Comparison of ENCODE assay signal across 28 cellular contexts in the genomic region with DNA sequence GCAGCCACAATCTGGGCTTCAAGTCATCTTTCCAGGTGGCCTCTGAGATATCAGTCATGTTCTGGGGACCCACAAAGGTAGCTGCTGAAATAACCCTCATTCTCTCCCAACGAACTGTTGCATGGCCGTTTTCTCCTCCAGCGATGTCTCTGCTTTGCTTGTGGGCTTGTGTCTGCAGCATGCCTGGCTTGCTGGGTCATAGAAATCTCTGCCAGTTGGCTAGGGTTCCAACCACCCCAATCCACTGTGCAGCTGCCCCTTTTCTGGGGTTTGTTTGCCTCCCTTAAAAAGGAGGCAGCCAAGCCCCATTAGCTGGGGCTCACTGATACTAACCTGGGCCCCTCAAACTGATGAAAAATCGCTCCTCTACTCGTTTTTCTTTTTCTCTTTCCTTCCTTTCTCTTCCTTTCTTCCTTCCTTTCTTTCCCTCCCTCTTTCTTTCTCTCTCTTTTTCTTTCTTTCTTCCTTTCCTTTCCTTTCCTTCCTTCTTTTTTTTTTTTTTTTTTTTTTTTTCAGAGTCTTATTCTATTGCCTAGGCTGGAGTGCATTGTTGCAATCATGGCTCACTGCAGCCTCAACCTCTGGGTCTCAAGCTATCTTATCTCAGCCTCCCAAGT.
"Had no signal": no experiment of that assay in that cellular context is flagged by ENCODE, and none has a peak within 500 bp of the region (broad histone marks: within the 10 kb centered on the region; RNA-seq: fewer than 3 reads in every experiment).

No MANE protein-coding gene starts in this region.

- H3K9me3 ChIP-seq: breast epithelium, heart right ventricle, left lung, lower lobe of right lung, psoas muscle, sigmoid colon, stomach, thyroid gland, upper lobe of right lung had no signal

- H3K9ac ChIP-seq: parathyroid adenoma had no signal

- H3K4me1 Mint-ChIP-seq: activated CD4-positive, alpha-beta T cell treated with anti-CD3 and anti-CD28 coated beads, Interleukin-2, amount 10 ng/mL, durations not matched to agents 24 days and 14 days; activated naive CD4-positive, alpha-beta T cell treated with anti-CD3 and anti-CD28 coated beads, Interleukin-2, amount 10 ng/mL, durations not matched to agents 7 days and 5 days; activated naive CD8-positive, alpha-beta T cell treated with anti-CD3 and anti-CD28 coated beads, Interleukin-2, amount 10 ng/mL, durations not matched to agents 7 days and 5 days; naive B cell; stimulated activated naive B cell treated with anti-CD40 and anti-IgM and Interleukin-4, amounts not matched to agents 10 μg/mL and 1 μg/mL and 100 μg/mL, for 72 hours had no signal

- ATAC-seq: heart right ventricle; left lung; lower lobe of right lung; psoas muscle; stimulated activated naive B cell treated with anti-CD40 and anti-IgM and Interleukin-4, amounts not matched to agents 10 μg/mL and 1 μg/mL and 100 μg/mL, for 72 hours; upper lobe of right lung had no signal

- H3K27ac Mint-ChIP-seq: activated CD4-positive, alpha-beta memory T cell treated with anti-CD3 and anti-CD28 coated beads for 36 hours; activated CD4-positive, alpha-beta T cell treated with anti-CD3 and anti-CD28 coated beads, Interleukin-2, amount 10 ng/mL, durations not matched to agents 24 days and 14 days; activated naive CD4-positive, alpha-beta T cell treated with anti-CD3 and anti-CD28 coated beads, Interleukin-2, amount 10 ng/mL, durations not matched to agents 7 days and 5 days; activated naive CD8-positive, alpha-beta T cell treated with anti-CD3 and anti-CD28 coated beads, Interleukin-2, amount 10 ng/mL, durations not matched to agents 7 days and 5 days; activated T-cell treated with anti-CD3 and anti-CD28 coated beads, Interleukin-2, amount 50 U/mL, for 24 hours; dendritic cell treated with granulocyte-macrophage colony-stimulating factor and Interleukin-4, amounts not matched to agents 40 ng/mL and 50 ng/mL, for 4 days; endodermal cell; naive B cell; stimulated activated naive B cell treated with anti-CD40 and anti-IgM and Interleukin-4, amounts not matched to agents 10 μg/mL and 1 μg/mL and 100 μg/mL, for 72 hours had no signal

- H2AFZ ChIP-seq: parathyroid adenoma had no signal

- H3K9me3 Mint-ChIP-seq: activated CD4-positive, alpha-beta memory T cell treated with anti-CD3 and anti-CD28 coated beads for 36 hours; activated CD4-positive, alpha-beta T cell treated with anti-CD3 and anti-CD28 coated beads, Interleukin-2, amount 10 ng/mL, durations not matched to agents 24 days and 14 days; activated naive CD4-positive, alpha-beta T cell treated with anti-CD3 and anti-CD28 coated beads, Interleukin-2, amount 10 ng/mL, durations not matched to agents 7 days and 5 days; activated naive CD8-positive, alpha-beta T cell treated with anti-CD3 and anti-CD28 coated beads, Interleukin-2, amount 10 ng/mL, durations not matched to agents 7 days and 5 days; activated T-cell treated with anti-CD3 and anti-CD28 coated beads, Interleukin-2, amount 50 U/mL, for 24 hours; endodermal cell; stimulated activated naive B cell treated with anti-CD40 and anti-IgM and Interleukin-4, amounts not matched to agents 10 μg/mL and 1 μg/mL and 100 μg/mL, for 72 hours had no signal

- H3K27me3 Mint-ChIP-seq: activated CD4-positive, alpha-beta T cell treated with anti-CD3 and anti-CD28 coated beads, Interleukin-2, amount 10 ng/mL, durations not matched to agents 24 days and 14 days; activated naive CD4-positive, alpha-beta T cell treated with anti-CD3 and anti-CD28 coated beads, Interleukin-2, amount 10 ng/mL, durations not matched to agents 7 days and 5 days; activated naive CD8-positive, alpha-beta T cell treated with anti-CD3 and anti-CD28 coated beads, Interleukin-2, amount 10 ng/mL, durations not matched to agents 7 days and 5 days; dendritic cell treated with granulocyte-macrophage colony-stimulating factor and Interleukin-4, amounts not matched to agents 40 ng/mL and 50 ng/mL, for 4 days had no signal

- H3K27ac ChIP-seq: breast epithelium, heart right ventricle, left lung, lower lobe of right lung, parathyroid adenoma, psoas muscle, sigmoid colon, stomach, thyroid gland, upper lobe of right lung, WERI-Rb-1 had no signal

- DNase-seq: activated CD4-positive, alpha-beta memory T cell treated with anti-CD3 and anti-CD28 coated beads for 36 hours; activated CD4-positive, alpha-beta T cell treated with anti-CD3 and anti-CD28 coated beads, Interleukin-2, amount 10 ng/mL, durations not matched to agents 24 days and 14 days; activated CD4-positive, CD25-positive, alpha-beta regulatory T cell treated with anti-CD3 and anti-CD28 coated beads, Interleukin-2, amount 50 U/mL, for 72 hours; activated CD8-positive, alpha-beta memory T cell treated with anti-CD3 and anti-CD28 coated beads, Interleukin-2, amount 50 U/mL, for 4 hours; activated gamma-delta T cell; activated naive CD4-positive, alpha-beta T cell treated with anti-CD3 and anti-CD28 coated beads, Interleukin-2, amount 10 ng/mL, durations not matched to agents 7 days and 5 days; activated naive CD8-positive, alpha-beta T cell treated with anti-CD3 and anti-CD28 coated beads, Interleukin-2, amount 10 ng/mL, durations not matched to agents 7 days and 5 days; activated T-cell treated with anti-CD3 and anti-CD28 coated beads, Interleukin-2, amount 50 U/mL, for 24 hours; central memory CD4-positive, alpha-beta T cell; heart right ventricle; left lung; lower lobe of right lung; naive B cell; occipital lobe; psoas muscle; sigmoid colon; stimulated activated CD4-positive, alpha-beta T cell treated with anti-CD3 and anti-CD28 coated beads, Interleukin-15, amount 100 ng/mL, for 24 hours; stimulated activated CD4-positive, alpha-beta T cell treated with anti-CD3 and anti-CD28 coated beads, Interleukin-2, amount 100 ng/mL, for 24 hours; stimulated activated naive B cell treated with anti-CD40 and anti-IgM and Interleukin-4, amounts not matched to agents 10 μg/mL and 1 μg/mL and 100 μg/mL, for 72 hours; stomach; T-helper 9 cell; thyroid gland; upper lobe of right lung had no signal

- H3K4me3 ChIP-seq: breast epithelium, heart right ventricle, left lung, lower lobe of right lung, psoas muscle, sigmoid colon, stomach, thyroid gland, upper lobe of right lung had no signal

- H3K36me3 ChIP-seq: breast epithelium, heart right ventricle, left lung, lower lobe of right lung, sigmoid colon, stomach, thyroid gland, upper lobe of right lung, WERI-Rb-1 had no signal

- H3K4me1 ChIP-seq: breast epithelium, left lung, lower lobe of right lung, parathyroid adenoma, psoas muscle, sigmoid colon, stomach, upper lobe of right lung had no signal

- H3K27me3 ChIP-seq: breast epithelium, heart right ventricle, left lung, sigmoid colon, stomach, thyroid gland, upper lobe of right lung had no signal

- H3K36me3 Mint-ChIP-seq: activated CD4-positive, alpha-beta memory T cell treated with anti-CD3 and anti-CD28 coated beads for 36 hours; activated naive CD4-positive, alpha-beta T cell treated with anti-CD3 and anti-CD28 coated beads, Interleukin-2, amount 10 ng/mL, durations not matched to agents 7 days and 5 days; activated naive CD8-positive, alpha-beta T cell treated with anti-CD3 and anti-CD28 coated beads, Interleukin-2, amount 10 ng/mL, durations not matched to agents 7 days and 5 days; naive B cell; stimulated activated naive B cell treated with anti-CD40 and anti-IgM and Interleukin-4, amounts not matched to agents 10 μg/mL and 1 μg/mL and 100 μg/mL, for 72 hours had no signal

- H3K4me3 Mint-ChIP-seq: activated CD4-positive, alpha-beta memory T cell treated with anti-CD3 and anti-CD28 coated beads for 36 hours; activated CD4-positive, alpha-beta T cell treated with anti-CD3 and anti-CD28 coated beads, Interleukin-2, amount 10 ng/mL, durations not matched to agents 24 days and 14 days; activated naive CD4-positive, alpha-beta T cell treated with anti-CD3 and anti-CD28 coated beads, Interleukin-2, amount 10 ng/mL, durations not matched to agents 7 days and 5 days; activated naive CD8-positive, alpha-beta T cell treated with anti-CD3 and anti-CD28 coated beads, Interleukin-2, amount 10 ng/mL, durations not matched to agents 7 days and 5 days; activated T-cell treated with anti-CD3 and anti-CD28 coated beads, Interleukin-2, amount 50 U/mL, for 24 hours; dendritic cell treated with granulocyte-macrophage colony-stimulating factor and Interleukin-4, amounts not matched to agents 40 ng/mL and 50 ng/mL, for 4 days; endodermal cell; stimulated activated naive B cell treated with anti-CD40 and anti-IgM and Interleukin-4, amounts not matched to agents 10 μg/mL and 1 μg/mL and 100 μg/mL, for 72 hours had no signal

- H3K79me2 ChIP-seq: parathyroid adenoma had no signal
